Comparison of ENCODE assay signal across 22 cellular contexts in the genomic region with DNA sequence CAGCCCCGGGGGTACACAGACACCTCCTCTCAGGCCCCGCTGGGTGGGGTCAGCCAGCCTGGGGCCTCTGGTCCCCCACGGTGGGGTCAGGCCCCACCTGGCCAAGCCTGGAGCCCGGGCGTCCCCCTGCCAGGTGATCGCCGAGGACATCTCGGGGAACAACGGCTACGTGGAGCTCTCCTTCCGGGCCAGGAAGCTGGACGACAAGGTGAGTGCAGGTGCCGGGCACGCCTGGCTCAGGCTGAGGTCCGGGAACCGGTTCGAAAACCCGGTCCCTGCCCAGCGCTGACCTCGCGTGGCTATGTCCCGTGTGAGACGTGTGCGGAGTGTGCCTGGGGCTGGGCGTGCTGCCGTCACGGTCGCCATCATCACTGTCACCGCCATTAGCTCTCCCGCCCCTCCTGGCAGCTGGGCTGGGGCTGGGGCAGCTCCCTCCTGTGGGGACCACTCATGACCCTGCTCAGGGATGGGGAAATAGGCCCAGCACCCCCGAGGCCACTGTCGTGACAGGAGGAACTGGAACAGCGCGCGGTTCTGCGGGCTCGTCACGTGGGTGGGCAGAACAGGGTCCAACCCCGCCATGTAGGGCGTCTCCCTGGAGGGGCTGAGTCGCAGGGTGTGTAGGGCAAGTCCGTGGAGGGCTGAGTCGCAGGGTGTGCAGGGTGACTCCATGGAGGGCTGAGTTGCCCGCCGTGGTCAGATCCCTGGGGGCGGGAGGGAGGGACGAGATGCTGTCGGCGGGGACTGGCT. TPM values are rescaled to one million over a fixed set of nuclear protein-coding genes. Genes with fewer than 3 reads are reported as not detected.
DNase-seq lines count a peak whose midpoint lies in the region; FAIRE-seq and TF ChIP-seq lines count a peak whose summit lies in the region.
"Had no signal": no experiment of that assay in that cellular context is flagged by ENCODE, and none has a peak within 500 bp of the region (broad histone marks: within the 10 kb centered on the region; RNA-seq: fewer than 3 reads in every experiment).

No MANE protein-coding gene starts in this region.

- H3K9me3 ChIP-seq in BLaER1 treated with 17β-estradiol and CSF1 and Interleukin-3, amounts not matched to agents 10 nM and 100 nM (replicated peaks in 1 of 11), result peaks cover 0 to 14% (median 5%) of the 10 kb centered on the region in 11 experiments; a peak in 8 of 22 replicates
- H3K9me3 ChIP-seq in HEK293 (ENCODE audit: control insufficient read depth, insufficient read depth, low read depth, low read length) (no peaks in the 10 kb centered on the region), kidney (ENCODE audit: control insufficient read depth in 1 of 2, low read length in 2 of 2) (no peaks in the 10 kb centered on the region), breast epithelium (no peaks in the 10 kb centered on the region)
- H3K9me3 ChIP-seq: SJCRH30 had no signal

- H3K9ac ChIP-seq in BLaER1 treated with 17β-estradiol and CSF1 and Interleukin-3, amounts not matched to agents 10 nM and 100 nM, result no peak overlapping the region; a peak in 1 of 22 replicates
- no peak overlapping the region for H3K9ac ChIP-seq in kidney (ENCODE audit: low read length in 2 of 2)

- no peak overlapping the region for H3K27ac ChIP-seq in BLaER1 treated with 17β-estradiol and CSF1 and Interleukin-3, amounts not matched to agents 10 nM and 100 nM
- H3K27ac ChIP-seq in HEK293 (ENCODE audit: extremely low read depth, low read depth, low read length), result no peak overlapping the region
- H3K27ac ChIP-seq in kidney (ENCODE audit: low read depth in 2 of 2, low read length in 2 of 2), result no peak overlapping the region
- no peak overlapping the region for H3K27ac ChIP-seq in breast epithelium
- H3K27ac ChIP-seq: SJCRH30 had no signal

- CTCF ChIA-PET in HEK293 (lab: Yijun Ruan, JAX), result interaction anchor here (0.6 to 0.9 kb wide), 2 partner anchors 10 to 78 kb away, joined by 3 read pairs; no protein-coding TSS in a partner anchor

- no peak overlapping the region for H3K4me3 ChIP-seq in BLaER1 treated with 17β-estradiol and CSF1 and Interleukin-3, amounts not matched to agents 10 nM and 100 nM
- H3K4me3 ChIP-seq in HEK293 (ENCODE audit: low read depth, low read length) (no peak overlapping the region), kidney (ENCODE audit: low read length in 2 of 2) (no peak overlapping the region), breast epithelium (no peak overlapping the region)
- H3K4me3 ChIP-seq: SJCRH30 had no signal

- intact Hi-C loops in kidney (cut with DNase I) (no loop called here), breast epithelium (cut with DNase I; ENCODE audit: low total_unique reads) (no loop called here)

- H3K36me3 ChIP-seq in BLaER1 treated with 17β-estradiol and CSF1 and Interleukin-3, amounts not matched to agents 10 nM and 100 nM, result peaks cover 0 to 71% (median 66%) of the 10 kb centered on the region in 11 experiments; a peak in 20 of 22 replicates
- H3K36me3 ChIP-seq in HEK293 (ENCODE audit: control insufficient read depth in 2 of 2, insufficient read depth in 1 of 2, low read length in 2 of 2) (no peaks in the 10 kb centered on the region), kidney (ENCODE audit: control insufficient read depth in 1 of 2, insufficient read depth in 2 of 2, low read length in 2 of 2) (no peaks in the 10 kb centered on the region), breast epithelium (no peaks in the 10 kb centered on the region)
- H3K36me3 ChIP-seq: SJCRH30 had no signal

- FAIRE-seq in kidney (lab: Jason Lieb, UNC) (no peak), urothelium cell line (lab: Jason Lieb, UNC) (peak; percentile 35)
- FAIRE-seq: GM18507 had no signal

- DNase-seq in kidney (peak; percentile 77), urothelium cell line (ENCODE audit: low spot score) (no peak), foreskin melanocyte (no peak), DMS 273 (lab: John Stamatoyannopoulos, UW; ENCODE audit: unreplicated experiment) (no peak), breast epithelium (ENCODE audit: low spot score in 2 of 2) (no peak)
- DNase-seq: DMS53; GDM1; GOT3; Kasumi-1; NCI-H1048; NCI-H1417 treated with DMSO at 0.1 percent for 48 hours; NCI-H187 treated with DMSO at 0.1 percent for 48 hours; NCI-H2107; NCI-H2227 treated with DMSO at 0.1 percent for 48 hours; NCI-H510A treated with DMSO at 0.1 percent for 48 hours; NCI-H774; NK-92 treated with Interleukin-12 subunit alpha and Interleukin-12 subunit beta, amount 100 ng/mL, for 24 hours had no signal

- TF ChIP-seq POLR2A in breast epithelium (IDR thresholded peaks at IDR 0.05), result no peak

- H4K20me1 ChIP-seq in BLaER1 treated with 17β-estradiol and CSF1 and Interleukin-3, amounts not matched to agents 10 nM and 100 nM, result peaks cover 0 to 61% (median 37%) of the 10 kb centered on the region in 11 experiments; a peak in 18 of 22 replicates

- H3K4me2 ChIP-seq in BLaER1 treated with 17β-estradiol and CSF1 and Interleukin-3, amounts not matched to agents 10 nM and 100 nM, result peak overlapping the region in 10 of 11 experiments; percentile 16 to 87 (median 76); a peak in 18 of 22 replicates

- TF ChIP-seq CTCF in HEK293 (tag by site-specific recombination; IDR thresholded peaks at IDR 0.05), result no peak
- no peak for TF ChIP-seq CTCF in kidney (IDR thresholded peaks at IDR 0.05; ENCODE audit: borderline replicate concordance, extremely low read depth, insufficient read depth)
- no peak for TF ChIP-seq CTCF in breast epithelium (IDR thresholded peaks at IDR 0.05)

- H3K27me3 ChIP-seq in BLaER1 treated with 17β-estradiol and CSF1 and Interleukin-3, amounts not matched to agents 10 nM and 100 nM, result peaks cover 0 to 6% (median 0%) of the 10 kb centered on the region in 11 experiments; a peak in 3 of 22 replicates
- no peaks in the 10 kb centered on the region for H3K27me3 ChIP-seq in breast epithelium

- POLR2A ChIA-PET in HEK293 (lab: Yijun Ruan, JAX), result interaction anchor here (1.1 kb wide), 1 partner anchor 16 kb away, joined by 3 read pairs; no protein-coding TSS in a partner anchor

- peaks cover 13 to 33% (median 25%) of the 10 kb centered on the region in 10 experiments for H3K4me1 ChIP-seq in BLaER1 treated with 17β-estradiol and CSF1 and Interleukin-3, amounts not matched to agents 10 nM and 100 nM
- no peaks in the 10 kb centered on the region for H3K4me1 ChIP-seq in HEK293 (ENCODE audit: control insufficient read depth, insufficient read depth, low read length)
- peaks cover 0 to 9% of the 10 kb centered on the region in 2 donors for H3K4me1 ChIP-seq in kidney (ENCODE audit: control insufficient read depth in 1 of 2, insufficient read depth in 1 of 2, low read depth in 1 of 2, low read length in 2 of 2)
- H3K4me1 ChIP-seq in breast epithelium, result no peaks in the 10 kb centered on the region

TF ChIP-seq in HEK293, 187 proteins besides CTCF, POLR2A, EP300 and RAD21:
- TF ChIP-seq KLF1 (tag by site-specific recombination; IDR thresholded peaks at IDR 0.05) (peak; percentile 54), ZNF112 (tag by site-specific recombination; IDR thresholded peaks at IDR 0.05) (no peak), ZNF19 (tag by site-specific recombination; IDR thresholded peaks at IDR 0.05; ENCODE audit: low read depth) (no peak), ZNF677 (tag by site-specific recombination; IDR thresholded peaks at IDR 0.05) (no peak), REPIN1 (tag by site-specific recombination; IDR thresholded peaks at IDR 0.05; ENCODE audit: low read depth) (no peak), ZNF350 (tag by site-specific recombination; IDR thresholded peaks at IDR 0.05) (no peak), ZNF600 (tag by site-specific recombination; IDR thresholded peaks at IDR 0.05) (no peak)
TF ChIP-seq in HEK293: peak in this region for 1.

RNA-seq across cellular contexts. Expression of a gene that starts 8.5 kb away (rescaled TPM):
- 13.7 TPM for total RNA-seq in kidney
- 1.5 TPM for polyA plus RNA-seq in kidney (ENCODE audit: insufficient read depth, low read depth, low replicate concordance)
- total RNA-seq in breast epithelium, result 1 to 10 TPM in 2 of 3 donors, not detected in 1; 1.2 to 4.9 TPM
- total RNA-seq: SJCRH30 had no signal
- polyA plus RNA-seq: CD14-positive monocyte had no signal

RNA-seq across cellular contexts. Expression of a gene that starts 23.6 kb away (rescaled TPM):
- total RNA-seq in kidney (1,694 TPM), breast epithelium (1,000 to 10,000 TPM; 5,075 to 6,295 (median 5,484) TPM)
- 3,146 TPM for polyA plus RNA-seq in kidney (ENCODE audit: insufficient read depth, low read depth, low replicate concordance)

RNA-seq across cellular contexts. Expression of a gene that starts 29.4 kb away (rescaled TPM):
- total RNA-seq in kidney (24.2 TPM), breast epithelium (under 1 TPM; 0.59 to 0.98 (median 0.80) TPM)
- 433 TPM for polyA plus RNA-seq in kidney (ENCODE audit: insufficient read depth, low read depth, low replicate concordance)
- polyA plus RNA-seq: CD14-positive monocyte had no signal

Comparison
In these comparisons a context has a peak if more than half of its experiments do, and no peak if none do; other contexts are left out.
1. RNA of a gene that starts 29.4 kb away (total RNA-seq): 24.2 TPM in kidney (single experiment); 0.59 to 0.98 TPM in breast epithelium; every median in the first group is over 10 times any median in the second.